8 cellular contexts compared by ENCODE assay signal in genomic region chr13:39051157-39051556, GRCh38. TPM values are rescaled to one million over a fixed set of nuclear protein-coding genes. Genes with fewer than 3 reads are reported as not detected.
DNase-seq lines count a peak whose midpoint lies in the region; ATAC-seq and TF ChIP-seq lines count a peak whose summit lies in the region.

No MANE protein-coding gene starts in this region.

- peak; percentile 8 for TF ChIP-seq CTCF in HL-60 (IDR thresholded peaks at IDR 0.05; ENCODE audit: insufficient read depth, low read length)
- peak in 4 of 6 experiments; percentile 26 to 44 (median 32) for TF ChIP-seq CTCF in Peyer's patch (IDR thresholded peaks at IDR 0.05)
- peak; percentile 40 for TF ChIP-seq CTCF in foreskin fibroblast (IDR thresholded peaks at IDR 0.05; ENCODE audit: low read depth, low read length)

- H3K27me3 ChIP-seq in HL-60 (ENCODE audit: insufficient read depth, poor library complexity, severe bottlenecking), result no peaks in the 10 kb centered on the region
- H3K27me3 ChIP-seq in Peyer's patch, result no peaks in the 10 kb centered on the region

- DNase-seq in DMS114 treated with DMSO at 0.1 percent for 48 hours (lab: John Stamatoyannopoulos, UW; ENCODE audit: unreplicated experiment), result peak; percentile 12
- no peak for DNase-seq in HL-60 (ENCODE audit: low read depth in 1 of 2, low spot score in 1 of 2)
- no peak for DNase-seq in Peyer's patch
- DNase-seq in foreskin fibroblast, result peak in 1 of 2 donors; percentile 50

- no peak overlapping the region for H3K27ac ChIP-seq in HL-60 (replicated peaks)
- H3K27ac ChIP-seq in Peyer's patch, result no peak overlapping the region

- H3K4me1 ChIP-seq in Peyer's patch, result no peaks in the 10 kb centered on the region

- no peak for TF ChIP-seq POLR2A in Peyer's patch (IDR thresholded peaks at IDR 0.05)

- ATAC-seq in GM18517 (IDR thresholded peaks at IDR 0.05; ENCODE audit: unreplicated experiment) (no peak), GM21367 (IDR thresholded peaks at IDR 0.05; ENCODE audit: unreplicated experiment) (no peak), GM21717 (IDR thresholded peaks at IDR 0.05; ENCODE audit: unreplicated experiment) (no peak), HG02763 (IDR thresholded peaks at IDR 0.05; ENCODE audit: unreplicated experiment) (no peak)

- H3K9me3 ChIP-seq in Peyer's patch, result no peaks in the 10 kb centered on the region

- H3K4me3 ChIP-seq in HL-60 (replicated peaks; ENCODE audit: insufficient read depth, low read length) (no peak overlapping the region), Peyer's patch (no peak overlapping the region), foreskin fibroblast (ENCODE audit: low read depth in 1 of 2, low read length in 2 of 2) (no peak overlapping the region)

- H3K36me3 ChIP-seq in Peyer's patch, result peaks cover 0 to 3% (median 0%) of the 10 kb centered on the region in 3 donors

RNA-seq across cellular contexts. Expression of gene NHLRC3, which starts 12.9 kb away (rescaled TPM):
- total RNA-seq in Peyer's patch, result 10 to 100 TPM; 11.6 to 25.5 (median 20.9) TPM

RNA-seq across cellular contexts. Expression of gene PROSER1, which starts 13.3 kb away (rescaled TPM):
- 10 to 100 TPM; 36.5 to 84.2 (median 43.0) TPM for total RNA-seq in Peyer's patch
